In the genomic region with DNA sequence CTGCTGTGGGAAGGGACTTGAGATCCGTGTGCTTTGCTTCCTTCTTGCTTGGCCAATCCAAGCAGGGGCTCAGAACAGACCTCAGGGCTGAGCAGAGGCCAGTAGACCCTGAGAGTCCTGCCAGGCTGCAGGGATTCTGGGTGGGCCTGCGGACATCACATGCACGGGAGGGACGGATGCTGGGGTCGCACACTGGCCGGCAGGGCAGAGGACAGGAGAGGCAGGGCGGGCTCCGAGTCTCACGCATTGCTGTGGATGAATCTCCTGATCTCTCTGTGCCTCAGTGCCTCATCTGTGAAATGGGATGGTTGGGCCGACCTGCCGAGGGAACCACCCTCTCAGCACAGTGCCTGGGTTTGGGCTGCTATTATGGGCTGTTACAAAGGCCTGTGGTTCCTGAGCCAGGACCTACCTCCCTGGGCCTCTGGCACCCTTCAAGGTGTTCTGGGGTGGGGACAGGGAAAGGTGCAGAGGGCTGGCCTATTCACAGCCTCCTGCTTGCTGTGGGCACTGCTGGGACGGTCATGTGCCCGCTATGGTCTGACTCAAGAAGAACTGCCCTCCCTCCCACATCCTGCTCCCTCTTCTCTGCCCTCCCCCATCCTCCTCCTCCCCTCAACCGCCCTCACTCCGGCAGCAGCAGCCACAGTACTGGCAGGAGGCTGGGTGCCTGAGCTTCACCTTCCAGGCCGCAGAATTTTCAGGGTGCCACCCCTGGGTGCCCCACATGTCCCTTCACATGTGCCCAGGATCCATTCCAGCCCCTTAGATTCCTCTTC, we compare ENCODE assay signal across 12 cellular contexts. TPM values are rescaled to one million over a fixed set of nuclear protein-coding genes. Genes with fewer than 3 reads are reported as not detected.
DNase-seq lines count a peak whose midpoint lies in the region; ATAC-seq and TF ChIP-seq lines count a peak whose summit lies in the region.
"Had no signal": no experiment of that assay in that cellular context is flagged by ENCODE, and none has a peak within 500 bp of the region (broad histone marks: within the 10 kb centered on the region; RNA-seq: fewer than 3 reads in every experiment).

No MANE protein-coding gene starts in this region.

- H3K4me1 Mint-ChIP-seq in activated CD8-positive, alpha-beta T cell treated with anti-CD3 and anti-CD28 coated beads, Interleukin-2, amount 10 ng/mL, durations not matched to agents 7 days and 5 days (ENCODE audit: low read depth), result peaks cover 15% of the 10 kb centered on the region

- no peak for TF ChIP-seq CTCF in cardiac muscle cell (IDR thresholded peaks at IDR 0.05; ENCODE audit: low read depth, low read length)
- no peak for TF ChIP-seq CTCF in transverse colon (IDR thresholded peaks at IDR 0.05)

- H3K36me3 Mint-ChIP-seq in activated CD8-positive, alpha-beta T cell treated with anti-CD3 and anti-CD28 coated beads, Interleukin-2, amount 10 ng/mL, durations not matched to agents 7 days and 5 days (ENCODE audit: low read depth), result no peaks in the 10 kb centered on the region

- H3K4me3 ChIP-seq in cardiac muscle cell (no peak overlapping the region), transverse colon (no peak overlapping the region)
- H3K4me3 ChIP-seq: vagina had no signal

- H3K27me3 ChIP-seq in cardiac muscle cell, result no peaks in the 10 kb centered on the region
- no peaks in the 10 kb centered on the region for H3K27me3 ChIP-seq in transverse colon
- H3K27me3 ChIP-seq: vagina had no signal

- POLR2A ChIA-PET in activated CD8-positive, alpha-beta T cell treated with anti-CD3 and anti-CD28 coated beads, Interleukin-2, amount 10 ng/mL, durations not matched to agents 7 days and 5 days (lab: Charles Lee), result no interaction called here

- ATAC-seq in Right ventricle myocardium superior (ENCODE audit: poor library complexity), result no peak
- ATAC-seq in activated CD8-positive, alpha-beta T cell treated with anti-CD3 and anti-CD28 coated beads, Interleukin-2, amount 10 ng/mL, durations not matched to agents 7 days and 5 days, result peak; percentile 52
- ATAC-seq in GM18517 (IDR thresholded peaks at IDR 0.05; ENCODE audit: unreplicated experiment), result no peak

- TF ChIP-seq POLR2A in transverse colon (IDR thresholded peaks at IDR 0.05), result no peak

- H3K27me3 Mint-ChIP-seq in activated CD8-positive, alpha-beta T cell treated with anti-CD3 and anti-CD28 coated beads, Interleukin-2, amount 10 ng/mL, durations not matched to agents 7 days and 5 days (ENCODE audit: low read depth), result no peaks in the 10 kb centered on the region

- no peaks in the 10 kb centered on the region for H3K9me3 Mint-ChIP-seq in activated CD8-positive, alpha-beta T cell treated with anti-CD3 and anti-CD28 coated beads, Interleukin-2, amount 10 ng/mL, durations not matched to agents 7 days and 5 days (ENCODE audit: insufficient read depth)
- H3K9me3 Mint-ChIP-seq: dendritic cell treated with granulocyte-macrophage colony-stimulating factor and Interleukin-4, amounts not matched to agents 40 ng/mL and 50 ng/mL, for 4 days had no signal

- H3K4me1 ChIP-seq in cardiac muscle cell (ENCODE audit: low read depth) (peaks cover 24% of the 10 kb centered on the region), transverse colon (peaks cover 0 to 22% (median 7%) of the 10 kb centered on the region in 4 donors)

- H3K36me3 ChIP-seq in cardiac muscle cell, result peaks cover 5% of the 10 kb centered on the region
- no peaks in the 10 kb centered on the region for H3K36me3 ChIP-seq in transverse colon
- H3K36me3 ChIP-seq: vagina had no signal

- H3K9me3 ChIP-seq in cardiac muscle cell (ENCODE audit: low read depth) (no peaks in the 10 kb centered on the region), transverse colon (no peaks in the 10 kb centered on the region)
- H3K9me3 ChIP-seq: vagina had no signal

- CTCF ChIA-PET in activated CD8-positive, alpha-beta T cell treated with anti-CD3 and anti-CD28 coated beads, Interleukin-2, amount 10 ng/mL, durations not matched to agents 7 days and 5 days (lab: Charles Lee), result no interaction called here

- in situ Hi-C loops in transverse colon (cut with MboI; ENCODE audit: low pct_ligation_motif_present in 1 of 4, low pct_unique_long_range_greater_than_20kb in 1 of 4, low sequenced_read_pairs in 3 of 4), result no loop called here

- H3K4me3 Mint-ChIP-seq in activated CD8-positive, alpha-beta T cell treated with anti-CD3 and anti-CD28 coated beads, Interleukin-2, amount 10 ng/mL, durations not matched to agents 7 days and 5 days, result no peak overlapping the region

- intact Hi-C loops in Right ventricle myocardium superior (cut with DNase I) (no loop called here), transverse colon (cut with DNase I; ENCODE audit: low total_unique reads) (no loop called here)

- peak in 1 of 2 donors; percentile 77 for DNase-seq in cardiac muscle cell (ENCODE audit: low read depth in 1 of 2, low spot score in 1 of 2)
- DNase-seq in Right ventricle myocardium superior, result no peak
- peak; percentile 47 for DNase-seq in activated CD8-positive, alpha-beta T cell treated with anti-CD3 and anti-CD28 coated beads, Interleukin-2, amount 10 ng/mL, durations not matched to agents 7 days and 5 days
- peak; percentile 75 for DNase-seq in glomerular visceral epithelial cell (ENCODE audit: extremely low spot score)
- DNase-seq in transverse colon, result no peak
- no peak for DNase-seq in T-helper 9 cell
- no peak for DNase-seq in activated gamma-delta T cell treated with Interleukin-2 at 50 U/mL for 16 hours
- DNase-seq: NCI-H446 treated with DMSO at 0.1 percent for 48 hours had no signal

- no peak overlapping the region for H3K27ac Mint-ChIP-seq in activated CD8-positive, alpha-beta T cell treated with anti-CD3 and anti-CD28 coated beads, Interleukin-2, amount 10 ng/mL, durations not matched to agents 7 days and 5 days
- H3K27ac Mint-ChIP-seq: dendritic cell treated with granulocyte-macrophage colony-stimulating factor and Interleukin-4, amounts not matched to agents 40 ng/mL and 50 ng/mL, for 4 days had no signal

- H3K27ac ChIP-seq in cardiac muscle cell, result peak overlapping the region; percentile 96
- peak overlapping the region; percentile 27 to 73 (median 62) for H3K27ac ChIP-seq in transverse colon
- H3K27ac ChIP-seq: vagina had no signal

- 60 to 80% methylated on average over 2 to 16 of the region's 16 CpGs for WGBS in transverse colon (ENCODE audit: low coverage in 1 of 2), 2 donors

- TF ChIP-seq EP300 in transverse colon (IDR thresholded peaks at IDR 0.05; ENCODE audit: low read depth), result no peak

RNA-seq across cellular contexts. Expression of a gene that starts 43.3 kb away (rescaled TPM):
- total RNA-seq in cardiac muscle cell (55.6 and 55.7 TPM in 2 replicates), Right ventricle myocardium superior (5.0 TPM), transverse colon (10 to 100 TPM; 11.9 to 66.5 (median 25.9) TPM)
- polyA plus RNA-seq in cardiac muscle cell, result 48.3 and 55.4 TPM in 2 replicates
- total RNA-seq in activated CD8-positive, alpha-beta T cell treated with anti-CD3 and anti-CD28 coated beads, Interleukin-2, amount 10 ng/mL, durations not matched to agents 7 days and 5 days, result 1 to 10 TPM; 3.3 TPM

RNA-seq across cellular contexts. Expression of a gene that starts 50.0 kb away (rescaled TPM):
- 0.18 and 0.36 TPM in 2 replicates for total RNA-seq in cardiac muscle cell
- 0.27 and 0.45 TPM in 2 replicates for polyA plus RNA-seq in cardiac muscle cell
- total RNA-seq in Right ventricle myocardium superior, result 5.2 TPM
- not detected for total RNA-seq in activated CD8-positive, alpha-beta T cell treated with anti-CD3 and anti-CD28 coated beads, Interleukin-2, amount 10 ng/mL, durations not matched to agents 7 days and 5 days
- total RNA-seq in transverse colon, result 10 to 100 TPM in 3 of 4 donors, 1 to 10 TPM in 1; 7.8 to 40.0 (median 15.2) TPM
- total RNA-seq: T-helper 1 cell treated with Interleukin-12 subunit alpha and Interleukin-12 subunit beta and Interleukin-4 antibody, amounts not matched to agents 30 ng/mL and 1 ng/mL, for 36 hours had no signal

Comparison
In these comparisons a context has a peak if more than half of its experiments do, and no peak if none do; other contexts are left out.
1. DNase-seq: peak in activated CD8-positive, alpha-beta T cell treated with anti-CD3 and anti-CD28 coated beads, Interleukin-2, amount 10 ng/mL, durations not matched to agents 7 days and 5 days (single experiment) and glomerular visceral epithelial cell (single experiment); none in Right ventricle myocardium superior (single experiment), transverse colon (single experiment), T-helper 9 cell (single experiment) and activated gamma-delta T cell treated with Interleukin-2 at 50 U/mL for 16 hours (single experiment).